ENCODE assay signal across 1 cellular context in the genomic region with DNA sequence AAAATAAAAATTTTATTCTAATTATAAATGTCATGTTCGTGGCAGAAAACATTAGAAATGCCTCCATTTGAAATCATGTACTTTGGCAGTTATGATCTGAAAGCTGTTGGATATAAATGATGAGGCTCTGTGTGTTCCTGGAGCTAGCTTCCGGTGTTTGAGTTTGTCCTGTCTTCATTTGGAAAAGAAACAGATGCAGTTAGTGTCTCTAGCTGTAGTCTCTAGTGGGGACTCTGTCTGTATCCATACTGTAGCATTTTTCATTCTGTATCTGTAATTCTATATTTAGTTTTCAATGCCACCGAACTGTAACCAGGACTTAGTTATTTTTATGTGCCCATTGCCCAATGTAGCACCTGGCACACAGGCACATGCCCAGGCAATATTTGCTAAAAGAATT.
TF ChIP-seq lines count a peak whose summit lies in the region.

No MANE protein-coding gene starts in this region.

TF ChIP-seq in SK-N-SH treated with all-trans-retinoic acid at 6 μM for 48 hours, 23 proteins besides CTCF, POLR2A, EP300 and RAD21 (continued from another document):
- TF ChIP-seq, protein P1, sequence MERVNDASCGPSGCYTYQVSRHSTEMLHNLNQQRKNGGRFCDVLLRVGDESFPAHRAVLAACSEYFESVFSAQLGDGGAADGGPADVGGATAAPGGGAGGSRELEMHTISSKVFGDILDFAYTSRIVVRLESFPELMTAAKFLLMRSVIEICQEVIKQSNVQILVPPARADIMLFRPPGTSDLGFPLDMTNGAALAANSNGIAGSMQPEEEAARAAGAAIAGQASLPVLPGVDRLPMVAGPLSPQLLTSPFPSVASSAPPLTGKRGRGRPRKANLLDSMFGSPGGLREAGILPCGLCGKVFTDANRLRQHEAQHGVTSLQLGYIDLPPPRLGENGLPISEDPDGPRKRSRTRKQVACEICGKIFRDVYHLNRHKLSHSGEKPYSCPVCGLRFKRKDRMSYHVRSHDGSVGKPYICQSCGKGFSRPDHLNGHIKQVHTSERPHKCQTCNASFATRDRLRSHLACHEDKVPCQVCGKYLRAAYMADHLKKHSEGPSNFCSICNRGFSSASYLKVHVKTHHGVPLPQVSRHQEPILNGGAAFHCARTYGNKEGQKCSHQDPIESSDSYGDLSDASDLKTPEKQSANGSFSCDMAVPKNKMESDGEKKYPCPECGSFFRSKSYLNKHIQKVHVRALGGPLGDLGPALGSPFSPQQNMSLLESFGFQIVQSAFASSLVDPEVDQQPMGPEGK (CRISPR knock-in tag; IDR thresholded peaks at IDR 0.05; ENCODE audit: borderline replicate concordance), result no peak
- TF ChIP-seq, protein P2, sequence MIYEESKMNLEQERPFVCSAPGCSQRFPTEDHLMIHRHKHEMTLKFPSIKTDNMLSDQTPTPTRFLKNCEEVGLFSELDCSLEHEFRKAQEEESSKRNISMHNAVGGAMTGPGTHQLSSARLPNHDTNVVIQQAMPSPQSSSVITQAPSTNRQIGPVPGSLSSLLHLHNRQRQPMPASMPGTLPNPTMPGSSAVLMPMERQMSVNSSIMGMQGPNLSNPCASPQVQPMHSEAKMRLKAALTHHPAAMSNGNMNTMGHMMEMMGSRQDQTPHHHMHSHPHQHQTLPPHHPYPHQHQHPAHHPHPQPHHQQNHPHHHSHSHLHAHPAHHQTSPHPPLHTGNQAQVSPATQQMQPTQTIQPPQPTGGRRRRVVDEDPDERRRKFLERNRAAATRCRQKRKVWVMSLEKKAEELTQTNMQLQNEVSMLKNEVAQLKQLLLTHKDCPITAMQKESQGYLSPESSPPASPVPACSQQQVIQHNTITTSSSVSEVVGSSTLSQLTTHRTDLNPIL (CRISPR knock-in tag; IDR thresholded peaks at IDR 0.05; ENCODE audit: low read depth), result no peak
- TF ChIP-seq TOX (CRISPR knock-in tag; IDR thresholded peaks at IDR 0.05; ENCODE audit: borderline replicate concordance), result no peak
- TF ChIP-seq SNAI2 (CRISPR knock-in tag; IDR thresholded peaks at IDR 0.05), result no peak
- TF ChIP-seq ZFP30 (CRISPR knock-in tag; IDR thresholded peaks at IDR 0.05), result no peak
- TF ChIP-seq, protein P3, sequence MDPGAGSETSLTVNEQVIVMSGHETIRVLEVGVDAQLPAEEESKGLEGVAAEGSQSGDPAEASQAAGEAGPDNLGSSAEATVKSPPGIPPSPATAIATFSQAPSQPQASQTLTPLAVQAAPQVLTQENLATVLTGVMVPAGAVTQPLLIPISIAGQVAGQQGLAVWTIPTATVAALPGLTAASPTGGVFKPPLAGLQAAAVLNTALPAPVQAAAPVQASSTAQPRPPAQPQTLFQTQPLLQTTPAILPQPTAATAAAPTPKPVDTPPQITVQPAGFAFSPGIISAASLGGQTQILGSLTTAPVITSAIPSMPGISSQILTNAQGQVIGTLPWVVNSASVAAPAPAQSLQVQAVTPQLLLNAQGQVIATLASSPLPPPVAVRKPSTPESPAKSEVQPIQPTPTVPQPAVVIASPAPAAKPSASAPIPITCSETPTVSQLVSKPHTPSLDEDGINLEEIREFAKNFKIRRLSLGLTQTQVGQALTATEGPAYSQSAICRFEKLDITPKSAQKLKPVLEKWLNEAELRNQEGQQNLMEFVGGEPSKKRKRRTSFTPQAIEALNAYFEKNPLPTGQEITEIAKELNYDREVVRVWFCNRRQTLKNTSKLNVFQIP (CRISPR knock-in tag; IDR thresholded peaks at IDR 0.05; ENCODE audit: borderline replicate concordance, low read depth), result no peak
